ENCODE assay signal across 22 cellular contexts in genomic region chr19:34502582-34503545, GRCh38. TPM values are rescaled to one million over a fixed set of nuclear protein-coding genes. Genes with fewer than 3 reads are reported as not detected.
A peak's percentile ranks its signal among the peaks of the same experiment; 100 is the strongest.
DNase-seq lines count a peak whose midpoint lies in the region; ATAC-seq, FAIRE-seq and TF ChIP-seq lines count a peak whose summit lies in the region.
"Had no signal": no experiment of that assay in that cellular context is flagged by ENCODE, and none has a peak within 500 bp of the region (broad histone marks: within the 10 kb centered on the region; RNA-seq: fewer than 3 reads in every experiment).

No MANE protein-coding gene starts in this region.

- no peaks in the 10 kb centered on the region; the same call in none of the 2 replicates for H4K20me1 ChIP-seq in GM23338 (replicated peaks; ENCODE audit: insufficient read depth)
- H4K20me1 ChIP-seq in H1 (replicated peaks in 1 of 2; ENCODE audit: control insufficient read depth in 1 of 2, insufficient read depth in 2 of 2, low read length in 2 of 2) = peaks cover 0 to 3% of the 10 kb centered on the region in 2 experiments

- H3K27me3 Mint-ChIP-seq in GM23338 (ENCODE audit: insufficient read depth, low read depth, poor library complexity) = peaks cover 11% of the 10 kb centered on the region
- peaks cover 4% of the 10 kb centered on the region for H3K27me3 Mint-ChIP-seq in activated CD4-positive, alpha-beta T cell treated with anti-CD3 and anti-CD28 coated beads, Interleukin-2, amount 10 ng/mL, durations not matched to agents 7 days and 5 days

- no peak overlapping the region for H3K56ac ChIP-seq in H1 (replicated peaks; ENCODE audit: insufficient read length, low read depth, low read length)

- H3K9me3 Mint-ChIP-seq in GM23338 = peaks cover 1% of the 10 kb centered on the region; the same call in 1 of the 3 replicates
- no peaks in the 10 kb centered on the region for H3K9me3 Mint-ChIP-seq in activated CD4-positive, alpha-beta T cell treated with anti-CD3 and anti-CD28 coated beads, Interleukin-2, amount 10 ng/mL, durations not matched to agents 7 days and 5 days
- H3K9me3 Mint-ChIP-seq: IgD-negative memory B cell had no signal

- no peak for FAIRE-seq in H1 (lab: Jason Lieb, UNC)
- FAIRE-seq: bronchial epithelial cell had no signal

- H3K27me3 ChIP-seq in GM23338 (ENCODE audit: insufficient read depth) = peaks cover 16% of the 10 kb centered on the region
- H3K27me3 ChIP-seq in H1 (replicated peaks in 1 of 4; ENCODE audit: control insufficient read depth in 3 of 4, extremely low read depth in 1 of 4, insufficient read depth in 3 of 4, low read length in 3 of 4) = no peaks in the 10 kb centered on the region
- H3K27me3 ChIP-seq: adrenal gland, thyroid gland had no signal

- H3K36me3 ChIP-seq in GM23338 (ENCODE audit: insufficient read depth) (no peaks in the 10 kb centered on the region), H1 (ENCODE audit: control insufficient read depth in 2 of 4, insufficient read depth in 4 of 4, low read length in 3 of 4) (peaks cover 0 to 3% (median 0%) of the 10 kb centered on the region in 4 experiments; a peak in 2 of 8 replicates)
- H3K36me3 ChIP-seq: adrenal gland, neutrophil, thyroid gland had no signal

- H3K4me3 ChIP-seq in GM23338 (no peak overlapping the region), H1 (ENCODE audit: extremely low read depth in 1 of 4, insufficient read depth in 2 of 4, low read depth in 3 of 4, low read length in 4 of 4) (no peak overlapping the region)
- H3K4me3 ChIP-seq: adrenal gland, thyroid gland had no signal

- TF ChIP-seq CTCF in GM23338 (conservative IDR thresholded peaks at IDR 0.05; ENCODE audit: low read depth in 2 of 2) = no peak
- no peak for TF ChIP-seq CTCF in H1 (IDR thresholded peaks at IDR 0.05; ENCODE audit: control extremely low read depth in 1 of 3, insufficient read depth in 1 of 3, low read depth in 1 of 3, low read length in 3 of 3)

- TF ChIP-seq EP300 in H1 (IDR thresholded peaks at IDR 0.05; ENCODE audit: borderline replicate concordance in 1 of 2, low read depth in 2 of 2, low read length in 2 of 2) = no peak

- H3K36me3 Mint-ChIP-seq in GM23338 (ENCODE audit: low read depth) = peaks cover 4% of the 10 kb centered on the region; the same call in 1 of the 3 replicates
- H3K36me3 Mint-ChIP-seq in activated CD4-positive, alpha-beta T cell treated with anti-CD3 and anti-CD28 coated beads, Interleukin-2, amount 10 ng/mL, durations not matched to agents 7 days and 5 days (ENCODE audit: low read depth) = no peaks in the 10 kb centered on the region

- no peak overlapping the region for H2BK120ac ChIP-seq in H1 (replicated peaks; ENCODE audit: low read depth, low read length)

- H3K4me1 ChIP-seq in GM23338 (ENCODE audit: insufficient read depth) (no peaks in the 10 kb centered on the region), H1 (replicated peaks in 1 of 4; ENCODE audit: control insufficient read depth in 3 of 4, insufficient read depth in 4 of 4, low read length in 3 of 4) (peaks cover 0 to 8% (median 7%) of the 10 kb centered on the region in 4 experiments; a peak in 5 of 7 replicates)
- H3K4me1 ChIP-seq: adrenal gland had no signal

- ATAC-seq in GM23338 = no peak
- no peak for ATAC-seq in HG03571 (IDR thresholded peaks at IDR 0.05; ENCODE audit: unreplicated experiment)

- no peak overlapping the region for H3K4ac ChIP-seq in H1 (replicated peaks; ENCODE audit: insufficient read length, low read depth, low read length)

- no peaks in the 10 kb centered on the region for H3F3A ChIP-seq in GM23338 (replicated peaks; ENCODE audit: low read depth)

- TF ChIP-seq POLR2A in H1 (IDR thresholded peaks at IDR 0.05; ENCODE audit: control extremely low read depth in 1 of 2, low read depth in 2 of 2, low read length in 2 of 2) = no peak

- no peak overlapping the region for H2AK5ac ChIP-seq in H1 (ENCODE audit: low read depth, low read length)

- CTCF ChIA-PET in H1 (lab: Charles Lee; ENCODE audit: partially characterized antibody) = interaction anchor here (0.7 to 1.7 kb wide), 5 partner anchors 8 to 70 kb away, joined by 3 to 5 read pairs (median 5); no protein-coding TSS in a partner anchor
- CTCF ChIA-PET in activated CD4-positive, alpha-beta T cell treated with anti-CD3 and anti-CD28 coated beads, Interleukin-2, amount 10 ng/mL, durations not matched to agents 7 days and 5 days (lab: Charles Lee) = no interaction called here

- no peak overlapping the region for H4K91ac ChIP-seq in H1 (replicated peaks; ENCODE audit: insufficient read length, low read length)

- intact Hi-C loops in posterior vena cava (cut with DNase I) = no loop called here

- no peak overlapping the region for H4K5ac ChIP-seq in H1 (ENCODE audit: insufficient read length, low read depth, low read length)

- H3K9ac ChIP-seq in H1 (replicated peaks in 1 of 4; ENCODE audit: extremely low read depth in 1 of 4, low read depth in 3 of 4, low read length in 3 of 4) = no peak overlapping the region

- H2BK15ac ChIP-seq in H1 (ENCODE audit: low read length) = no peak overlapping the region

- H3K27ac ChIP-seq in GM23338 (ENCODE audit: low read depth) = no peak overlapping the region
- H3K27ac ChIP-seq in H1 (ENCODE audit: low read depth, low read length) = no peak overlapping the region
- H3K27ac ChIP-seq: adrenal gland, epithelial cell of prostate, neutrophil, thyroid gland had no signal

- H2AFZ ChIP-seq in GM23338 = no peak overlapping the region
- H2AFZ ChIP-seq in H1 (ENCODE audit: low read length) = no peak overlapping the region

- POLR2A ChIA-PET in H1 (lab: Charles Lee; ENCODE audit: partially characterized antibody) = interaction anchor here (0.7 to 3.2 kb wide), 7 partner anchors 13 to 497 kb away, joined by 3 to 11 read pairs (median 4); partner anchors contain the start of genes GRAMD1A and WTIP
- POLR2A ChIA-PET in activated CD4-positive, alpha-beta T cell treated with anti-CD3 and anti-CD28 coated beads, Interleukin-2, amount 10 ng/mL, durations not matched to agents 7 days and 5 days (lab: Charles Lee) = no interaction called here

- H3K27ac Mint-ChIP-seq in GM23338 = peak overlapping the region; percentile 86; the same call in 1 of the 2 replicates
- H3K27ac Mint-ChIP-seq in activated CD4-positive, alpha-beta T cell treated with anti-CD3 and anti-CD28 coated beads, Interleukin-2, amount 10 ng/mL, durations not matched to agents 7 days and 5 days = no peak overlapping the region
- H3K27ac Mint-ChIP-seq: IgD-negative memory B cell had no signal

- no peaks in the 10 kb centered on the region for H3K9me2 ChIP-seq in GM23338 (ENCODE audit: insufficient read depth)

- H3K23me2 ChIP-seq in H1 (ENCODE audit: low read depth, low read length) = peaks cover 2% of the 10 kb centered on the region; the same call in 1 of the 2 replicates

- no peak overlapping the region for H2BK20ac ChIP-seq in H1 (ENCODE audit: low read length)

- TF ChIP-seq RAD21 in H1 (IDR thresholded peaks at IDR 0.05 in 1 of 2, conservative IDR thresholded peaks at IDR 0.05 in 1 of 2; ENCODE audit: low read depth in 2 of 2, low read length in 2 of 2) = no peak

- DNase-seq in CD1c-positive myeloid dendritic cell (ENCODE audit: extremely low spot score) = peak; percentile 13
- DNase-seq in GM23338 (ENCODE audit: low spot score) = no peak
- DNase-seq in H1 (ENCODE audit: low read depth in 1 of 2, low spot score in 2 of 2) = peak in 1 of 2 experiments; percentile 37
- peak; percentile 78 for DNase-seq in posterior vena cava (ENCODE audit: low spot score)
- no peak for DNase-seq in C1 segment of cervical spinal cord (lab: John Stamatoyannopoulos, UW)
- no peak for DNase-seq in NOMO-1 (lab: John Stamatoyannopoulos, UW; ENCODE audit: unreplicated experiment in 2 of 2)
- no peak for DNase-seq in activated CD4-positive, alpha-beta T cell treated with anti-CD3 and anti-CD28 coated beads, Interleukin-2, amount 10 ng/mL, durations not matched to agents 7 days and 5 days
- DNase-seq: activated CD4-positive, alpha-beta T cell treated with anti-CD3 and anti-CD28 coated beads for 1 hour; activated effector memory CD4-positive, alpha-beta T cell treated with anti-CD3 and anti-CD28 coated beads, Interleukin-2, amount 50 U/mL, for 16 hours; Calu3; NCI-H1930; NCI-H345; NK-92 treated with Interleukin-12 subunit alpha and Interleukin-12 subunit beta, amount 100 ng/mL, for 24 hours; RPMI8226; stimulated activated CD4-positive, alpha-beta T cell treated with anti-CD3 and anti-CD28 coated beads, Interleukin-15, amount 100 ng/mL, for 24 hours; thyroid gland had no signal

- 87% methylated on average over 15 of the region's 15 CpGs; no CpG with 5 or more reads in 1 of the 2 experiments for WGBS in H1 (ENCODE audit: extremely low coverage in 1 of 2, insufficient coverage in 1 of 2, insufficient read length in 1 of 2, insufficient replicate concordance in 2 of 2, low coverage in 1 of 2, low lambda C conversion rate in 2 of 2, missing lambda C conversion rate in 1 of 2), 2 experiments

- no peak overlapping the region for H2BK5ac ChIP-seq in H1 (ENCODE audit: low read depth, low read length)

- H3K4me2 ChIP-seq in GM23338 (no peak overlapping the region), H1 (ENCODE audit: insufficient read depth in 1 of 2, low read depth in 2 of 2, low read length in 2 of 2) (no peak overlapping the region)

- no peak overlapping the region for H3K23ac ChIP-seq in H1 (ENCODE audit: insufficient read length)

- H3K18ac ChIP-seq in H1 (ENCODE audit: extremely low read depth, low read length) = no peak overlapping the region

- H3K79me2 ChIP-seq in GM23338 (replicated peaks; ENCODE audit: insufficient read depth) (no peaks in the 10 kb centered on the region), H1 (ENCODE audit: control insufficient read depth in 1 of 2, insufficient read depth in 2 of 2, low read length in 2 of 2) (no peaks in the 10 kb centered on the region)

- no peaks in the 10 kb centered on the region for H3K79me1 ChIP-seq in H1 (ENCODE audit: low read depth, low read length)

- peak overlapping the region; percentile 15; the same call in 1 of the 2 replicates for H4K8ac ChIP-seq in H1 (ENCODE audit: extremely low read depth, insufficient read depth, low read length)

- peaks cover 11% of the 10 kb centered on the region for H3K4me1 Mint-ChIP-seq in GM23338
- peaks cover 3% of the 10 kb centered on the region for H3K4me1 Mint-ChIP-seq in activated CD4-positive, alpha-beta T cell treated with anti-CD3 and anti-CD28 coated beads, Interleukin-2, amount 10 ng/mL, durations not matched to agents 7 days and 5 days

- no peak overlapping the region for H3K14ac ChIP-seq in H1 (ENCODE audit: insufficient read length)

- no peak overlapping the region for H2BK12ac ChIP-seq in H1 (ENCODE audit: low read depth, low read length)

- H3K4me3 Mint-ChIP-seq in GM23338 = no peak overlapping the region; the same call in 2 of the 3 replicates
- no peak overlapping the region for H3K4me3 Mint-ChIP-seq in activated CD4-positive, alpha-beta T cell treated with anti-CD3 and anti-CD28 coated beads, Interleukin-2, amount 10 ng/mL, durations not matched to agents 7 days and 5 days

- H3K9me3 ChIP-seq in H1 (ENCODE audit: insufficient read depth in 2 of 2, low read depth in 1 of 2, low read length in 1 of 2) = no peaks in the 10 kb centered on the region
- H3K9me3 ChIP-seq: adrenal gland, neutrophil, thyroid gland had no signal

RNA-seq across cellular contexts. Expression of gene WTIP, which starts 21.3 kb away (rescaled TPM):
- 4.5 and 8.9 TPM in 2 replicates for total RNA-seq in GM23338 (2014; rRNA removed; shearing (Covaris generic))
- polyA plus RNA-seq in GM23338 (2016; fragmentation: Nextera tagmentation; extraction: Ambion mirVana) (0.47 and 0.59 TPM in 2 replicates), H1 (2011; rRNA removed) (8.7 and 10.8 TPM in 2 replicates)
- 15.4 and 20.3 TPM in 2 replicates for total RNA-seq in H1 (2021; fragmentation: NEBNext Ultra II Directional; extraction: Animal tissue kit (Norgen Biotek cat#: 25700))
- 16.9 TPM for polyA plus RNA-seq in H1 (2011; cell fraction: cytosol; rRNA removed)
- polyA plus RNA-seq in H1 (2011; cell fraction: nucleus; rRNA removed) = 27.1 TPM
- 14.4 to 20.8 TPM (median 17.9 TPM) in 4 replicates for polyA plus RNA-seq in H1 (2012, experiment 1 of 2)
- 9.5 TPM for polyA plus RNA-seq in H1 (2012, experiment 2 of 2)
- 6.3 TPM for polyA plus RNA-seq in H1 (2013, experiment 1 of 2)
- 4.9 TPM for polyA plus RNA-seq in H1 (2013, experiment 2 of 2)
- polyA minus RNA-seq in H1 (2011; rRNA and poly(A)+ RNA removed) = 20.5 and 26.8 TPM in 2 replicates
- 11.1 TPM for polyA minus RNA-seq in H1 (2011; cell fraction: cytosol; rRNA and poly(A)+ RNA removed)
- 6.9 TPM for polyA minus RNA-seq in H1 (2011; cell fraction: nucleus; rRNA and poly(A)+ RNA removed)
- total RNA-seq in posterior vena cava = 10 to 100 TPM; 20.7 to 28.6 TPM
- total RNA-seq in activated CD4-positive, alpha-beta T cell treated with anti-CD3 and anti-CD28 coated beads, Interleukin-2, amount 10 ng/mL, durations not matched to agents 7 days and 5 days = 1 to 10 TPM in 1 of 2 experiments, under 1 TPM in 1; 0.69 to 1.0 TPM
- polyA plus RNA-seq: IgD-negative memory B cell had no signal

Comparison
In these comparisons a context has a peak if more than half of its experiments do, and no peak if none do; other contexts are left out.
1. DNase-seq: peak in CD1c-positive myeloid dendritic cell (single experiment) and posterior vena cava (single experiment); none in GM23338 (single experiment), C1 segment of cervical spinal cord (0 of 14), NOMO-1 (0 of 2) and activated CD4-positive, alpha-beta T cell treated with anti-CD3 and anti-CD28 coated beads, Interleukin-2, amount 10 ng/mL, durations not matched to agents 7 days and 5 days (single experiment).